8 cellular contexts compared by ENCODE assay signal in genomic region chr1:1058088-1058905, GRCh38. TPM values are rescaled to one million over a fixed set of nuclear protein-coding genes. Genes with fewer than 3 reads are reported as not detected.
DNase-seq lines count a peak whose midpoint lies in the region; TF ChIP-seq lines count a peak whose summit lies in the region.
"Had no signal": no experiment of that assay in that cellular context is flagged by ENCODE, and none has a peak within 500 bp of the region (broad histone marks: within the 10 kb centered on the region; RNA-seq: fewer than 3 reads in every experiment).

No MANE protein-coding gene starts in this region.

- H3K4me1 ChIP-seq in ectodermal cell (ENCODE audit: control insufficient read depth, insufficient read depth, low read length) (peaks cover 29% of the 10 kb centered on the region), testis (peaks cover 17% of the 10 kb centered on the region)

- no peak overlapping the region for H3K27ac Mint-ChIP-seq in activated naive CD4-positive, alpha-beta T cell treated with anti-CD3 and anti-CD28 coated beads, Interleukin-2, amount 50 U/mL, for 24 hours

- no peak for TF ChIP-seq POLR2A in testis (IDR thresholded peaks at IDR 0.05)

- H3K36me3 ChIP-seq in ectodermal cell (ENCODE audit: control insufficient read depth, insufficient read depth, low read length) (peaks cover 5% of the 10 kb centered on the region), testis (ENCODE audit: low read depth, missing control alignments) (no peaks in the 10 kb centered on the region)

- intact Hi-C loops in testis (cut with DNase I; ENCODE audit: low total_unique reads) = no loop called here

- TF ChIP-seq CTCF in testis (IDR thresholded peaks at IDR 0.05) = no peak

- peaks cover 17% of the 10 kb centered on the region for H3K4me1 Mint-ChIP-seq in activated naive CD4-positive, alpha-beta T cell treated with anti-CD3 and anti-CD28 coated beads, Interleukin-2, amount 50 U/mL, for 24 hours

- DNase-seq in activated naive CD4-positive, alpha-beta T cell treated with anti-CD3 and anti-CD28 coated beads, Interleukin-2, amount 50 U/mL, for 16 hours = no peak
- DNase-seq in testis = peak; percentile 58
- no peak for DNase-seq in NCI-H524 treated with DMSO at 0.1 percent for 48 hours (lab: John Stamatoyannopoulos, UW)
- DNase-seq in nucleus accumbens (lab: John Stamatoyannopoulos, UW) = no peak
- DNase-seq: NCI-H2029 treated with DMSO at 0.1 percent for 48 hours had no signal

- peak overlapping the region; percentile 53 for H3K4me3 ChIP-seq in ectodermal cell (ENCODE audit: insufficient read depth, low read depth, low read length)
- H3K4me3 ChIP-seq in testis = peak overlapping the region in 1 of 2 donors; percentile 62
- H3K4me3 ChIP-seq: lung had no signal

- H3K4me3 Mint-ChIP-seq in activated naive CD4-positive, alpha-beta T cell treated with anti-CD3 and anti-CD28 coated beads, Interleukin-2, amount 50 U/mL, for 24 hours = peak overlapping the region; percentile 80

- H3K27me3 ChIP-seq in ectodermal cell (ENCODE audit: control insufficient read depth, insufficient read depth, low read length, poor library complexity, severe bottlenecking) (peaks cover 62% of the 10 kb centered on the region), testis (no peaks in the 10 kb centered on the region)

- H3K27me3 Mint-ChIP-seq in activated naive CD4-positive, alpha-beta T cell treated with anti-CD3 and anti-CD28 coated beads, Interleukin-2, amount 50 U/mL, for 24 hours = peaks cover 4% of the 10 kb centered on the region

- H3K9me3 ChIP-seq in ectodermal cell (ENCODE audit: control insufficient read depth, low read length) (no peaks in the 10 kb centered on the region), testis (no peaks in the 10 kb centered on the region)

- WGBS in ectodermal cell, 2 experiments = 39 to 44% methylated on average over 24 of the region's 24 CpGs
- 8 to 10% methylated on average over 24 of the region's 24 CpGs for WGBS in testis, 2 donors

- H3K9me3 Mint-ChIP-seq in activated naive CD4-positive, alpha-beta T cell treated with anti-CD3 and anti-CD28 coated beads, Interleukin-2, amount 50 U/mL, for 24 hours = no peaks in the 10 kb centered on the region

- H3K27ac ChIP-seq in ectodermal cell (ENCODE audit: insufficient read depth, low read depth, low read length, poor library complexity, severe bottlenecking) (no peak overlapping the region), testis (no peak overlapping the region)

- H3K36me3 Mint-ChIP-seq in activated naive CD4-positive, alpha-beta T cell treated with anti-CD3 and anti-CD28 coated beads, Interleukin-2, amount 50 U/mL, for 24 hours = no peaks in the 10 kb centered on the region

RNA-seq across cellular contexts. Expression of gene RNF223, which starts 15.8 kb away (rescaled TPM):
- not detected for polyA plus RNA-seq in ectodermal cell (2013, experiment 1 of 4)
- not detected for polyA plus RNA-seq in ectodermal cell (2013, experiment 2 of 4)
- polyA plus RNA-seq in ectodermal cell (2013, experiment 3 of 4) = not detected
- polyA plus RNA-seq in ectodermal cell (2013, experiment 4 of 4) = not detected
- total RNA-seq in testis = under 1 TPM; 0.19 to 0.31 TPM
- not detected for polyA plus RNA-seq in testis (ENCODE audit: insufficient read depth, low read depth, low replicate concordance)

RNA-seq across cellular contexts. Expression of gene AGRN, which starts 38.4 kb away (rescaled TPM):
- 156 TPM for polyA plus RNA-seq in ectodermal cell (2013, experiment 1 of 4)
- 193 TPM for polyA plus RNA-seq in ectodermal cell (2013, experiment 2 of 4)
- 128 TPM for polyA plus RNA-seq in ectodermal cell (2013, experiment 3 of 4)
- polyA plus RNA-seq in ectodermal cell (2013, experiment 4 of 4) = 148 TPM
- total RNA-seq in testis = 100 to 1,000 TPM in 1 of 2 donors, 10 to 100 TPM in 1; 99.4 to 108 TPM
- polyA plus RNA-seq in testis (ENCODE audit: insufficient read depth, low read depth, low replicate concordance) = 48.9 TPM

RNA-seq across cellular contexts. Expression of gene ISG15, which starts 45.0 kb away (rescaled TPM):
- polyA plus RNA-seq in ectodermal cell (2013, experiment 1 of 4) = 43.1 TPM
- 49.8 TPM for polyA plus RNA-seq in ectodermal cell (2013, experiment 2 of 4)
- 42.8 TPM for polyA plus RNA-seq in ectodermal cell (2013, experiment 3 of 4)
- polyA plus RNA-seq in ectodermal cell (2013, experiment 4 of 4) = 40.3 TPM
- 10 to 100 TPM; 22.8 to 24.0 TPM for total RNA-seq in testis
- 16.6 TPM for polyA plus RNA-seq in testis (ENCODE audit: insufficient read depth, low read depth, low replicate concordance)

RNA-seq across cellular contexts. Expression of gene C1orf159, which starts 57.6 kb away (rescaled TPM):
- polyA plus RNA-seq in ectodermal cell (2013, experiment 1 of 4) = 16.3 TPM
- polyA plus RNA-seq in ectodermal cell (2013, experiment 2 of 4) = 16.8 TPM
- polyA plus RNA-seq in ectodermal cell (2013, experiment 3 of 4) = 17.5 TPM
- 18.7 TPM for polyA plus RNA-seq in ectodermal cell (2013, experiment 4 of 4)
- 10 to 100 TPM; 50.7 to 68.3 TPM for total RNA-seq in testis
- polyA plus RNA-seq in testis (ENCODE audit: insufficient read depth, low read depth, low replicate concordance) = 40.7 TPM

RNA-seq across cellular contexts. Expression of gene HES4, which starts 58.4 kb away (rescaled TPM):
- polyA plus RNA-seq in ectodermal cell (2013, experiment 1 of 4) = 23.1 TPM
- polyA plus RNA-seq in ectodermal cell (2013, experiment 2 of 4) = 20.6 TPM
- 76.6 TPM for polyA plus RNA-seq in ectodermal cell (2013, experiment 3 of 4)
- 89.3 TPM for polyA plus RNA-seq in ectodermal cell (2013, experiment 4 of 4)
- 10 to 100 TPM; 26.4 to 27.5 TPM for total RNA-seq in testis
- polyA plus RNA-seq in testis (ENCODE audit: insufficient read depth, low read depth, low replicate concordance) = 2.3 TPM
